8 cellular contexts compared by ENCODE assay signal in genomic region chr10:70364001-70364771, GRCh38. TPM values are rescaled to one million over a fixed set of nuclear protein-coding genes. Genes with fewer than 3 reads are reported as not detected.
A peak's percentile ranks its signal among the peaks of the same experiment; 100 is the strongest.
DNase-seq lines count a peak whose midpoint lies in the region; ATAC-seq and TF ChIP-seq lines count a peak whose summit lies in the region.

No MANE protein-coding gene starts in this region.

- H3K9me3 ChIP-seq in right atrium auricular region (no peaks in the 10 kb centered on the region), vagina (no peaks in the 10 kb centered on the region)

- intact Hi-C loops in vagina (cut with DNase I): loop anchor here (2.0 kb wide), 1 partner anchor 143 kb away; no protein-coding TSS in a partner anchor

- H3K4me3 ChIP-seq in right atrium auricular region (peak overlapping the region in 1 of 2 donors; percentile 16), vagina (peak overlapping the region in 1 of 2 donors; percentile 39)

- ATAC-seq in HG02642 (IDR thresholded peaks at IDR 0.05; ENCODE audit: poor library complexity, unreplicated experiment): peak; percentile 94

- H3K4me1 ChIP-seq in right atrium auricular region (peaks cover 0 to 19% of the 10 kb centered on the region in 2 donors), vagina (peaks cover 23% of the 10 kb centered on the region)

- TF ChIP-seq CTCF in GM10266 (IDR thresholded peaks at IDR 0.05; ENCODE audit: control insufficient read depth, insufficient read depth, low read depth, missing control alignments): peak; percentile 95
- peak; percentile 80 to 95 for TF ChIP-seq CTCF in right atrium auricular region (IDR thresholded peaks at IDR 0.05)
- peak; percentile 91 to 97 (median 92) for TF ChIP-seq CTCF in vagina (IDR thresholded peaks at IDR 0.05)

- H3K27me3 ChIP-seq in right atrium auricular region: no peaks in the 10 kb centered on the region
- H3K27me3 ChIP-seq in vagina: no peaks in the 10 kb centered on the region

- H3K27ac ChIP-seq in right atrium auricular region (peak overlapping the region; percentile 82 to 88), vagina (peak overlapping the region; percentile 89)

- H3K36me3 ChIP-seq in right atrium auricular region (no peaks in the 10 kb centered on the region), vagina (no peaks in the 10 kb centered on the region)

- DNase-seq in GM10266 (ENCODE audit: extremely low spot score): peak; percentile 80
- peak; percentile 86 for DNase-seq in NCI-H146 (lab: John Stamatoyannopoulos, UW)
- peak; percentile 60 to 76 (median 71) for DNase-seq in T-helper 2 cell
- DNase-seq in anterior cingulate cortex (lab: John Stamatoyannopoulos, UW): peak; percentile 12 to 93 (median 82)
- DNase-seq in right atrium auricular region (ENCODE audit: low spot score): peak; percentile 97
- DNase-seq in renal cortical epithelial cell (ENCODE audit: low read depth): peak; percentile 98
- peak in 1 of 2 donors; percentile 98 for DNase-seq in vagina (ENCODE audit: extremely low spot score in 2 of 2)

- no peak for TF ChIP-seq POLR2A in vagina (IDR thresholded peaks at IDR 0.05)

RNA-seq across cellular contexts. Expression of gene LRRC20, which starts 18.2 kb away (rescaled TPM):
- total RNA-seq in right atrium auricular region (10 to 100 TPM; 18.9 to 65.0 TPM), renal cortical epithelial cell (27.4 and 41.8 TPM in 2 replicates), vagina (10.8 TPM)

RNA-seq across cellular contexts. Expression of gene EIF4EBP2, which starts 39.8 kb away (rescaled TPM):
- 100 to 1,000 TPM in 1 of 2 donors, 10 to 100 TPM in 1; 90.0 to 116 TPM for total RNA-seq in right atrium auricular region
- total RNA-seq in renal cortical epithelial cell: 30.9 and 61.1 TPM in 2 replicates
- total RNA-seq in vagina: 47.4 TPM
